ENCODE assay signal across 8 cellular contexts in the genomic region with DNA sequence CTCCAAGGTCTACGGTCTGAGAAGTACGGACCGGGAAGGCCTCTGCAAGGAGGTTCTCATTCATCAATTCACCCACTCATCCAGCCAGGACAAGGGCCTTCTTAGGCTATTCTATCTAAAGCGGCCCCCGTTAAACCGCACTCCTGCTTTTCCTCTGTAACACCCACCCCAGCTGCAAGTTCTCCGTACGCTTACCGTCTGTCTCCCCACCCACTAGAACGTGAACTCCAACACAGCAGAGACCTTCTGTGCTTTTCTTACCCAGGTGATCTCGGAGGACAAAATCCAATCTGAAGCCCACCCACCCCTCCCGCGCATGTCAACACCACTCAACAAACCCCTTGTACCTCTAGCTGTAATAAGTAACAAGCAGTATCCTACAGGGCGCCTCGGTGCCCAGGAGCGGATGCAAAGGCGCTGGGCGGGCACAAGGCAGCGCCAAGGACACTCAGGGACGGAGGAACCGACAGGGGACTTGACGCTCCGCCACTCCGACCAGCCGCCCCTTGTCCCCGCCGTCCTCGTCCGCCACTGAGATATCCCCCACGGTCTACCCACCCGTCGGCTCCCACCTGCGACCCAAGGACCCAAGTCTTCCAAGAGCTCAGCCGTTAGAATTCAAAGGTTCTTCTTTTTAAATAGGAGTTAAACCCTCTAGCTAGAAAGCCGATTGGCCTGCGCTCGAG. TPM values are rescaled to one million over a fixed set of nuclear protein-coding genes. Genes with fewer than 3 reads are reported as not detected.
A peak's percentile ranks its signal among the peaks of the same experiment; 100 is the strongest.
DNase-seq lines count a peak whose midpoint lies in the region; ATAC-seq and TF ChIP-seq lines count a peak whose summit lies in the region.

A gene (minus strand): TSS at position 620 of the 686 bp plus-strand sequence. CDS start 4,018 bp downstream, outside the sequence.

- no peaks in the 10 kb centered on the region for H4K20me1 ChIP-seq in OCI-LY1 (ENCODE audit: insufficient read depth, low read length)

- H3K4me3 Mint-ChIP-seq in effector memory CD8-positive, alpha-beta T cell: no peak within 1 kb of the TSS
- H3K4me3 Mint-ChIP-seq in naive thymus-derived CD4-positive, alpha-beta T cell: peak within 1 kb of the TSS in 3 of 10 donors; percentile 52 to 82 (median 69)

- no peaks in the 10 kb centered on the region for H3F3A ChIP-seq in OCI-LY1 (ENCODE audit: insufficient read depth, low read length)

- no peak within 1 kb of the TSS for H3K27ac Mint-ChIP-seq in effector memory CD8-positive, alpha-beta T cell
- peak within 1 kb of the TSS in 4 of 9 donors; percentile 2 to 91 (median 32) for H3K27ac Mint-ChIP-seq in naive thymus-derived CD4-positive, alpha-beta T cell

- H3K79me2 ChIP-seq in OCI-LY1 (ENCODE audit: insufficient read depth, low read length): peaks cover 53% of the 10 kb centered on the region

- no peaks in the 10 kb centered on the region for H3K9me2 ChIP-seq in OCI-LY1 (ENCODE audit: low read depth, low read length)

- CTCF ChIA-PET in HEK293T (lab: Yijun Ruan, JAX): interaction anchor here (0.6 kb wide), 1 partner anchor 25 kb away, joined by 3 read pairs; no protein-coding TSS in a partner anchor
- CTCF ChIA-PET in naive thymus-derived CD4-positive, alpha-beta T cell (lab: Charles Lee): no interaction called here

- POLR2A ChIA-PET in HEK293T (lab: Yijun Ruan, JAX): interaction anchor here (0.7 to 1.9 kb wide), 10 partner anchors 9 to 40 kb away, joined by 3 to 11 read pairs (median 4); a partner anchor contains a TSS
- POLR2A ChIA-PET in naive thymus-derived CD4-positive, alpha-beta T cell (lab: Charles Lee): interaction anchor here (0.6 to 2.8 kb wide), 10 partner anchors 10 to 1000 kb away, joined by 3 to 27 read pairs (median 6); a partner anchor contains a TSS

- DNase-seq in NCI-H2227 treated with DMSO at 0.1 percent for 48 hours (lab: John Stamatoyannopoulos, UW) (peak; percentile 47), NCI-H2227 (lab: John Stamatoyannopoulos, UW; ENCODE audit: unreplicated experiment) (no peak), HEK293T (ENCODE audit: extremely low spot score) (peak; percentile 11), GM19238 (ENCODE audit: insufficient read length, low spot score) (no peak)
- no peak for DNase-seq in effector memory CD8-positive, alpha-beta T cell
- DNase-seq in naive thymus-derived CD4-positive, alpha-beta T cell: no peak
- DNase-seq in stimulated activated CD4-positive, alpha-beta T cell treated with anti-CD3 and anti-CD28 coated beads, Interleukin-4, amount 100 ng/mL, for 4 hours: no peak

- no peaks in the 10 kb centered on the region for H3K9me3 ChIP-seq in OCI-LY1 (ENCODE audit: low read length)
- H3K9me3 ChIP-seq in naive thymus-derived CD4-positive, alpha-beta T cell (ENCODE audit: control insufficient read depth in 2 of 3, low read length in 3 of 3): no peaks in the 10 kb centered on the region

- no peak within 1 kb of the TSS for H2AFZ ChIP-seq in OCI-LY1 (ENCODE audit: low read length)

- no peaks in the 10 kb centered on the region for H3K9me3 Mint-ChIP-seq in effector memory CD8-positive, alpha-beta T cell
- no peaks in the 10 kb centered on the region for H3K9me3 Mint-ChIP-seq in naive thymus-derived CD4-positive, alpha-beta T cell

- peak; percentile 12 for ATAC-seq in effector memory CD8-positive, alpha-beta T cell (replicated peaks)
- peak; percentile 15 for ATAC-seq in naive thymus-derived CD4-positive, alpha-beta T cell

- no peak for TF ChIP-seq CTCF in OCI-LY1 (IDR thresholded peaks at IDR 0.05; ENCODE audit: low read length)

- H3K4me1 Mint-ChIP-seq in effector memory CD8-positive, alpha-beta T cell (ENCODE audit: low read depth in 2 of 2): peaks cover 4 to 23% of the 10 kb centered on the region in 2 donors
- peaks cover 8 to 51% (median 31%) of the 10 kb centered on the region in 7 donors for H3K4me1 Mint-ChIP-seq in naive thymus-derived CD4-positive, alpha-beta T cell

- peaks cover 65% of the 10 kb centered on the region for H3K36me3 ChIP-seq in OCI-LY1 (ENCODE audit: insufficient read depth, low read length)
- peaks cover under 1 to 20% (median 3%) of the 10 kb centered on the region in 3 experiments for H3K36me3 ChIP-seq in naive thymus-derived CD4-positive, alpha-beta T cell (ENCODE audit: control insufficient read depth in 2 of 3, insufficient read depth in 3 of 3, low read length in 3 of 3)

- H3K36me3 Mint-ChIP-seq in effector memory CD8-positive, alpha-beta T cell (ENCODE audit: insufficient read depth): peaks cover 13% of the 10 kb centered on the region
- peaks cover 4 to 32% (median 12%) of the 10 kb centered on the region in 5 donors for H3K36me3 Mint-ChIP-seq in naive thymus-derived CD4-positive, alpha-beta T cell

- H3K4me3 ChIP-seq in OCI-LY1 (ENCODE audit: low read depth, low read length, poor library complexity, severe bottlenecking): peak within 1 kb of the TSS; percentile 94
- peak within 1 kb of the TSS; percentile 92 for H3K4me3 ChIP-seq in naive thymus-derived CD4-positive, alpha-beta T cell (ENCODE audit: low read length)

- intact Hi-C loops in naive thymus-derived CD4-positive, alpha-beta T cell (cut with micrococcal nuclease): loop anchor here (1.0 kb wide), 5 partner anchors 9 to 77 kb away; a partner anchor contains a TSS

- no peaks in the 10 kb centered on the region for H3K27me3 Mint-ChIP-seq in effector memory CD8-positive, alpha-beta T cell
- no peaks in the 10 kb centered on the region for H3K27me3 Mint-ChIP-seq in naive thymus-derived CD4-positive, alpha-beta T cell

- peak within 1 kb of the TSS; percentile 95 for H3K9ac ChIP-seq in OCI-LY1 (ENCODE audit: low read length)

- H3K27me3 ChIP-seq in OCI-LY1 (ENCODE audit: insufficient read depth, low read length): no peaks in the 10 kb centered on the region
- H3K27me3 ChIP-seq in naive thymus-derived CD4-positive, alpha-beta T cell (ENCODE audit: control insufficient read depth in 2 of 2, insufficient read depth in 2 of 2, low read length in 2 of 2): no peaks in the 10 kb centered on the region

- H3K27ac ChIP-seq in OCI-LY1 (ENCODE audit: low read depth, low read length, poor library complexity, severe bottlenecking): peak within 1 kb of the TSS; percentile 88
- peak within 1 kb of the TSS; percentile 83 for H3K27ac ChIP-seq in naive thymus-derived CD4-positive, alpha-beta T cell (ENCODE audit: low read depth, low read length)

- peak within 1 kb of the TSS; percentile 94 for H3K4me2 ChIP-seq in OCI-LY1 (ENCODE audit: low read length)

- H3K4me1 ChIP-seq in OCI-LY1 (ENCODE audit: insufficient read depth, low read length, severe bottlenecking): peaks cover 29% of the 10 kb centered on the region
- H3K4me1 ChIP-seq in naive thymus-derived CD4-positive, alpha-beta T cell (ENCODE audit: control insufficient read depth in 2 of 2, insufficient read depth in 2 of 2, low read length in 2 of 2): peaks cover 17 to 19% of the 10 kb centered on the region in 2 donors

TF ChIP-seq in HEK293T, 16 proteins besides CTCF, POLR2A, EP300 and RAD21:
- TF ChIP-seq SUZ12 (IDR thresholded peaks at IDR 0.05) (no peak), FOXM1 (IDR thresholded peaks at IDR 0.05; ENCODE audit: borderline replicate concordance) (peak; percentile 98), LEF1 (IDR thresholded peaks at IDR 0.05; ENCODE audit: borderline replicate concordance) (no peak), FOXA1 (IDR thresholded peaks at IDR 0.05) (no peak), ZNF384 (IDR thresholded peaks at IDR 0.05) (no peak)

RNA-seq across cellular contexts. Expression of the gene that starts here (rescaled TPM):
- 10 to 100 TPM in 1 of 5 experiments, 1 to 10 TPM in 3, under 1 TPM in 1; 0.95 to 44.1 (median 1.2) TPM for total RNA-seq in naive thymus-derived CD4-positive, alpha-beta T cell
- polyA plus RNA-seq in naive thymus-derived CD4-positive, alpha-beta T cell: under 1 TPM; 0.43 to 0.64 TPM

Comparison
In these comparisons a context has a peak if more than half of its experiments do, and no peak if none do; other contexts are left out.
1. DNase-seq: peak in NCI-H2227 treated with DMSO at 0.1 percent for 48 hours (single experiment) and HEK293T (single experiment); none in NCI-H2227 (single experiment), effector memory CD8-positive, alpha-beta T cell (0 of 3), naive thymus-derived CD4-positive, alpha-beta T cell (0 of 9), stimulated activated CD4-positive, alpha-beta T cell treated with anti-CD3 and anti-CD28 coated beads, Interleukin-4, amount 100 ng/mL, for 4 hours (0 of 2) and GM19238 (single experiment).